ENCODE assay signal across 22 cellular contexts in the genomic region with DNA sequence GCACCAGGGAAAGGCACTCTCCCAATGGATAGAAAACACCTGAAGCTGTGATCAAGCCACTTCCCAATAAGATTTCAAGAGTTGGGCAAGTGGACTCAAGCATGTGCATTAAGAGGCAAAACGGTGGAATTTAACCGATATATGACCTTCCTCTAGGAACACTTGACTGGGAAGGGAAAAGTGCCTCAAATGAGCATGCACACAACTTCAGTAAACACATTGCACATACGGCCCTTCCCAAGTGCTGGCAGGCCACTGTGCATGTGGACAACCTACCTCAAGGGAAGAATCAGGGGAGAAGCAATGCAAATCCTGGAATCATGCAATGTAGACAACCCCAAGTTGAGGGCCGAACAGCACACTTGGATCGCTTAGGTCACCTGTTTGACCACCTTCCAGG.
"Had no signal": no experiment of that assay in that cellular context is flagged by ENCODE, and none has a peak within 500 bp of the region (broad histone marks: within the 10 kb centered on the region; RNA-seq: fewer than 3 reads in every experiment).

No MANE protein-coding gene starts in this region.

- H3K36me3 ChIP-seq: esophagus muscularis mucosa, gastrocnemius medialis, heart right ventricle had no signal

- ATAC-seq: gastrocnemius medialis; heart right ventricle; left colon; left lobe of liver; left ventricle myocardium superior; naive thymus-derived CD4-positive, alpha-beta T cell had no signal

- H3K27ac Mint-ChIP-seq: naive thymus-derived CD4-positive, alpha-beta T cell had no signal

- H3K27ac ChIP-seq: coronary artery, dorsolateral prefrontal cortex, esophagus muscularis mucosa, gastrocnemius medialis, heart right ventricle had no signal

- H3K9me3 ChIP-seq: esophagus muscularis mucosa, gastrocnemius medialis, heart right ventricle had no signal

- H3K4me3 Mint-ChIP-seq: naive thymus-derived CD4-positive, alpha-beta T cell had no signal

- FAIRE-seq: colon, endothelial cell of umbilical vein, islet of Langerhans, keratinocyte had no signal

- H3K4me3 ChIP-seq: coronary artery, dorsolateral prefrontal cortex, esophagus muscularis mucosa, gastrocnemius medialis, heart right ventricle had no signal

- H3K9me3 Mint-ChIP-seq: naive thymus-derived CD4-positive, alpha-beta T cell had no signal

- DNase-seq: dermis blood vessel endothelial cell; dorsolateral prefrontal cortex; effector CD4-positive, alpha-beta T cell; effector memory CD4-positive, alpha-beta T cell; foreskin melanocyte; gastrocnemius medialis; glutamatergic neuron; heart right ventricle; hippocampal formation; kidney glomerular epithelial cell; left colon; left ventricle myocardium superior; mesenchymal stem cell; midbrain; naive thymus-derived CD4-positive, alpha-beta T cell had no signal

- H3K36me3 Mint-ChIP-seq: naive thymus-derived CD4-positive, alpha-beta T cell had no signal

- H3K4me1 ChIP-seq: esophagus muscularis mucosa, gastrocnemius medialis, heart right ventricle had no signal
